16 cellular contexts compared by ENCODE assay signal in genomic region chr3:142429582-142429981, GRCh38. TPM values are rescaled to one million over a fixed set of nuclear protein-coding genes. Genes with fewer than 3 reads are reported as not detected.
DNase-seq lines count a peak whose midpoint lies in the region; ATAC-seq lines count a peak whose summit lies in the region.
"Had no signal": no experiment of that assay in that cellular context is flagged by ENCODE, and none has a peak within 500 bp of the region (broad histone marks: within the 10 kb centered on the region; RNA-seq: fewer than 3 reads in every experiment).

No MANE protein-coding gene starts in this region.

- no peak for DNase-seq in activated T-cell treated with anti-CD3 and anti-CD28 coated beads, Interleukin-2, amount 50 U/mL, for 24 hours
- DNase-seq in activated T-cell treated with anti-CD3 and anti-CD28 coated beads, Interleukin-2, amount 50 U/mL, for 72 hours: no peak
- no peak for DNase-seq in stimulated activated naive CD8-positive, alpha-beta T cell treated with anti-CD3 and anti-CD28 coated beads, Interleukin-15, amount 100 ng/mL, for 72 hours
- DNase-seq in stimulated activated naive CD8-positive, alpha-beta T cell treated with anti-CD3 and anti-CD28 coated beads, Interleukin-15, Interleukin-2, amounts not matched to agents 100 U/mL and 50 U/mL, for 24 hours: no peak
- DNase-seq in putamen (ENCODE audit: low spot score) (peak; percentile 27), amniotic stem cell (lab: John Stamatoyannopoulos, UW) (no peak)
- DNase-seq: 8988T; Calu3; CD4-positive, alpha-beta memory T cell; DMS79 treated with DMSO at 0.1 percent for 48 hours; GF-D8; H9; IMR-90 had no signal

- peak overlapping the region; percentile 12 for H3K27ac Mint-ChIP-seq in activated T-cell treated with anti-CD3 and anti-CD28 coated beads, Interleukin-2, amount 50 U/mL, for 24 hours
- H3K27ac Mint-ChIP-seq in activated T-cell treated with anti-CD3 and anti-CD28 coated beads, Interleukin-2, amount 50 U/mL, for 72 hours: no peak overlapping the region
- H3K27ac Mint-ChIP-seq in stimulated activated naive CD8-positive, alpha-beta T cell treated with anti-CD3 and anti-CD28 coated beads, Interleukin-15, amount 100 ng/mL, for 72 hours: no peak overlapping the region
- H3K27ac Mint-ChIP-seq in activated T-helper 17 cell treated with anti-CD3 and anti-CD28 coated beads, Interleukin-2, amount 50 U/mL, for 72 hours: no peak overlapping the region
- H3K27ac Mint-ChIP-seq: CD14-positive monocyte, H9 had no signal

- peaks cover 61% of the 10 kb centered on the region for H3K36me3 Mint-ChIP-seq in activated T-cell treated with anti-CD3 and anti-CD28 coated beads, Interleukin-2, amount 50 U/mL, for 24 hours (ENCODE audit: low read depth)
- H3K36me3 Mint-ChIP-seq in activated T-cell treated with anti-CD3 and anti-CD28 coated beads, Interleukin-2, amount 50 U/mL, for 72 hours (ENCODE audit: insufficient read depth in 2 of 2): peaks cover 11 to 18% of the 10 kb centered on the region in 2 donors
- H3K36me3 Mint-ChIP-seq in activated T-helper 17 cell treated with anti-CD3 and anti-CD28 coated beads, Interleukin-2, amount 50 U/mL, for 72 hours (ENCODE audit: low read depth): peaks cover 83% of the 10 kb centered on the region

- ATAC-seq in activated T-cell treated with anti-CD3 and anti-CD28 coated beads, Interleukin-2, amount 50 U/mL, for 72 hours (replicated peaks in 1 of 2): no peak
- ATAC-seq in stimulated activated naive CD8-positive, alpha-beta T cell treated with anti-CD3 and anti-CD28 coated beads, Interleukin-15, amount 100 ng/mL, for 72 hours: peak; percentile 54
- no peak for ATAC-seq in stimulated activated naive CD8-positive, alpha-beta T cell treated with anti-CD3 and anti-CD28 coated beads, Interleukin-15, Interleukin-2, amounts not matched to agents 100 U/mL and 50 U/mL, for 24 hours
- ATAC-seq in activated T-helper 17 cell treated with anti-CD3 and anti-CD28 coated beads, Interleukin-2, amount 50 U/mL, for 72 hours (replicated peaks): peak; percentile 64
- ATAC-seq in HG03045 (IDR thresholded peaks at IDR 0.05; ENCODE audit: unreplicated experiment): no peak

- peaks cover 30% of the 10 kb centered on the region for H3K4me1 Mint-ChIP-seq in activated T-cell treated with anti-CD3 and anti-CD28 coated beads, Interleukin-2, amount 50 U/mL, for 24 hours (ENCODE audit: low read depth)
- H3K4me1 Mint-ChIP-seq in activated T-cell treated with anti-CD3 and anti-CD28 coated beads, Interleukin-2, amount 50 U/mL, for 72 hours (ENCODE audit: low read depth): peaks cover 17% of the 10 kb centered on the region
- peaks cover 27% of the 10 kb centered on the region for H3K4me1 Mint-ChIP-seq in stimulated activated naive CD8-positive, alpha-beta T cell treated with anti-CD3 and anti-CD28 coated beads, Interleukin-15, amount 100 ng/mL, for 72 hours
- H3K4me1 Mint-ChIP-seq in activated T-helper 17 cell treated with anti-CD3 and anti-CD28 coated beads, Interleukin-2, amount 50 U/mL, for 72 hours: peaks cover 21% of the 10 kb centered on the region
- H3K4me1 Mint-ChIP-seq: CD14-positive monocyte had no signal

- H3K4me3 Mint-ChIP-seq in activated T-cell treated with anti-CD3 and anti-CD28 coated beads, Interleukin-2, amount 50 U/mL, for 24 hours: no peak overlapping the region
- no peak overlapping the region for H3K4me3 Mint-ChIP-seq in activated T-cell treated with anti-CD3 and anti-CD28 coated beads, Interleukin-2, amount 50 U/mL, for 72 hours
- H3K4me3 Mint-ChIP-seq in stimulated activated naive CD8-positive, alpha-beta T cell treated with anti-CD3 and anti-CD28 coated beads, Interleukin-15, amount 100 ng/mL, for 72 hours: no peak overlapping the region
- no peak overlapping the region for H3K4me3 Mint-ChIP-seq in activated T-helper 17 cell treated with anti-CD3 and anti-CD28 coated beads, Interleukin-2, amount 50 U/mL, for 72 hours
- H3K4me3 Mint-ChIP-seq: CD14-positive monocyte, H9 had no signal

- no peaks in the 10 kb centered on the region for H3K9me3 Mint-ChIP-seq in activated T-cell treated with anti-CD3 and anti-CD28 coated beads, Interleukin-2, amount 50 U/mL, for 24 hours
- no peaks in the 10 kb centered on the region for H3K9me3 Mint-ChIP-seq in activated T-cell treated with anti-CD3 and anti-CD28 coated beads, Interleukin-2, amount 50 U/mL, for 72 hours
- no peaks in the 10 kb centered on the region for H3K9me3 Mint-ChIP-seq in stimulated activated naive CD8-positive, alpha-beta T cell treated with anti-CD3 and anti-CD28 coated beads, Interleukin-15, amount 100 ng/mL, for 72 hours
- no peaks in the 10 kb centered on the region for H3K9me3 Mint-ChIP-seq in activated T-helper 17 cell treated with anti-CD3 and anti-CD28 coated beads, Interleukin-2, amount 50 U/mL, for 72 hours
- H3K9me3 Mint-ChIP-seq: CD4-positive, alpha-beta memory T cell; H9 had no signal

- H3K27me3 Mint-ChIP-seq in activated T-cell treated with anti-CD3 and anti-CD28 coated beads, Interleukin-2, amount 50 U/mL, for 24 hours: no peaks in the 10 kb centered on the region
- no peaks in the 10 kb centered on the region for H3K27me3 Mint-ChIP-seq in activated T-cell treated with anti-CD3 and anti-CD28 coated beads, Interleukin-2, amount 50 U/mL, for 72 hours (ENCODE audit: low read depth)
- no peaks in the 10 kb centered on the region for H3K27me3 Mint-ChIP-seq in stimulated activated naive CD8-positive, alpha-beta T cell treated with anti-CD3 and anti-CD28 coated beads, Interleukin-15, amount 100 ng/mL, for 72 hours
- no peaks in the 10 kb centered on the region for H3K27me3 Mint-ChIP-seq in activated T-helper 17 cell treated with anti-CD3 and anti-CD28 coated beads, Interleukin-2, amount 50 U/mL, for 72 hours
- H3K27me3 Mint-ChIP-seq: CD4-positive, alpha-beta memory T cell had no signal

RNA-seq across cellular contexts. Expression of gene XRN1, which starts 18.3 kb away (rescaled TPM):
- total RNA-seq in activated T-cell treated with anti-CD3 and anti-CD28 coated beads, Interleukin-2, amount 50 U/mL, for 72 hours: 10 to 100 TPM; 69.7 to 79.3 TPM
- total RNA-seq in activated T-helper 17 cell treated with anti-CD3 and anti-CD28 coated beads, Interleukin-2, amount 50 U/mL, for 72 hours: 10 to 100 TPM; 51.4 to 94.3 TPM

Comparison
In these comparisons a context has a peak if more than half of its experiments do, and no peak if none do; other contexts are left out.
1. ATAC-seq: peak in stimulated activated naive CD8-positive, alpha-beta T cell treated with anti-CD3 and anti-CD28 coated beads, Interleukin-15, amount 100 ng/mL, for 72 hours (single experiment) and activated T-helper 17 cell treated with anti-CD3 and anti-CD28 coated beads, Interleukin-2, amount 50 U/mL, for 72 hours (single experiment); none in activated T-cell treated with anti-CD3 and anti-CD28 coated beads, Interleukin-2, amount 50 U/mL, for 72 hours (0 of 2), stimulated activated naive CD8-positive, alpha-beta T cell treated with anti-CD3 and anti-CD28 coated beads, Interleukin-15, Interleukin-2, amounts not matched to agents 100 U/mL and 50 U/mL, for 24 hours (single experiment) and HG03045 (single experiment).